In genomic region chr5:172007153-172007794, GRCh38 we compare ENCODE assay signal across 8 cellular contexts. TPM values are rescaled to one million over a fixed set of nuclear protein-coding genes. Genes with fewer than 3 reads are reported as not detected.
DNase-seq lines count a peak whose midpoint lies in the region; ATAC-seq and TF ChIP-seq lines count a peak whose summit lies in the region.

No MANE protein-coding gene starts in this region.

- H3K27me3 Mint-ChIP-seq in CD8-positive, alpha-beta T cell (ENCODE audit: low read depth): no peaks in the 10 kb centered on the region
- no peaks in the 10 kb centered on the region for H3K27me3 Mint-ChIP-seq in activated T-cell treated with anti-CD3 and anti-CD28 coated beads, Interleukin-2, amount 50 U/mL, for 4 hours (ENCODE audit: low read depth)

- peak overlapping the region; percentile 95 for H3K4me3 Mint-ChIP-seq in CD8-positive, alpha-beta T cell
- H3K4me3 Mint-ChIP-seq in activated T-cell treated with anti-CD3 and anti-CD28 coated beads, Interleukin-2, amount 50 U/mL, for 4 hours: peak overlapping the region; percentile 96

- H3K4me1 Mint-ChIP-seq in CD8-positive, alpha-beta T cell (ENCODE audit: low read depth): peaks cover 41% of the 10 kb centered on the region
- H3K4me1 Mint-ChIP-seq in activated T-cell treated with anti-CD3 and anti-CD28 coated beads, Interleukin-2, amount 50 U/mL, for 4 hours (ENCODE audit: low read depth): peaks cover 43% of the 10 kb centered on the region

- H3K27me3 ChIP-seq in CD8-positive, alpha-beta T cell (ENCODE audit: insufficient read depth, low read length): no peaks in the 10 kb centered on the region
- H3K27me3 ChIP-seq in right atrium auricular region: no peaks in the 10 kb centered on the region

- no peaks in the 10 kb centered on the region for H3K36me3 ChIP-seq in CD8-positive, alpha-beta T cell (ENCODE audit: insufficient read depth, low read length)
- H3K36me3 ChIP-seq in right atrium auricular region: no peaks in the 10 kb centered on the region

- H3K4me3 ChIP-seq in CD8-positive, alpha-beta T cell (ENCODE audit: low read depth, low read length): peak overlapping the region; percentile 96
- H3K4me3 ChIP-seq in right atrium auricular region (peak overlapping the region; percentile 80 to 84), retinal pigment epithelial cell (ENCODE audit: low read length) (peak overlapping the region; percentile 95)

- ATAC-seq in CD8-positive, alpha-beta T cell: peak; percentile 16
- ATAC-seq in HG03432 (IDR thresholded peaks at IDR 0.05; ENCODE audit: unreplicated experiment) (peak; percentile 0), GM19463 (IDR thresholded peaks at IDR 0.05; ENCODE audit: unreplicated experiment) (no peak)
- no peak for ATAC-seq in activated T-cell treated with anti-CD3 and anti-CD28 coated beads, Interleukin-2, amount 50 U/mL, for 4 hours

- peak overlapping the region; percentile 98 for H3K27ac Mint-ChIP-seq in CD8-positive, alpha-beta T cell

- CTCF ChIA-PET in CD8-positive, alpha-beta T cell (lab: Charles Lee): interaction anchor here (1.4 to 2.8 kb wide), 10 partner anchors 9 to 182 kb away, joined by 3 to 27 read pairs (median 7); partner anchors contain the start of gene STK10

- H3K9me3 ChIP-seq in CD8-positive, alpha-beta T cell (ENCODE audit: low read length): no peaks in the 10 kb centered on the region
- H3K9me3 ChIP-seq in right atrium auricular region: no peaks in the 10 kb centered on the region

- POLR2A ChIA-PET in CD8-positive, alpha-beta T cell (lab: Charles Lee): interaction anchor here (0.6 to 3.6 kb wide), 31 partner anchors 9 to 1137 kb away, joined by 3 to 24 read pairs (median 5); partner anchors contain the start of genes BNIP1, NPM1 and STK10

- no peaks in the 10 kb centered on the region for H3K9me3 Mint-ChIP-seq in CD8-positive, alpha-beta T cell
- H3K9me3 Mint-ChIP-seq in activated T-cell treated with anti-CD3 and anti-CD28 coated beads, Interleukin-2, amount 50 U/mL, for 4 hours: no peaks in the 10 kb centered on the region

- H3K36me3 Mint-ChIP-seq in CD8-positive, alpha-beta T cell: peaks cover 10% of the 10 kb centered on the region
- H3K36me3 Mint-ChIP-seq in activated T-cell treated with anti-CD3 and anti-CD28 coated beads, Interleukin-2, amount 50 U/mL, for 4 hours (ENCODE audit: insufficient read depth): peaks cover 5% of the 10 kb centered on the region

- H3K27ac ChIP-seq in CD8-positive, alpha-beta T cell (ENCODE audit: low read depth, low read length): peak overlapping the region; percentile 96
- peak overlapping the region; percentile 96 to 97 for H3K27ac ChIP-seq in right atrium auricular region

- DNase-seq in CD8-positive, alpha-beta T cell: peak in 4 of 7 experiments; percentile 3 to 29 (median 15)
- DNase-seq in activated T-cell treated with anti-CD3 and anti-CD28 coated beads, Interleukin-2, amount 50 U/mL, for 4 hours: no peak
- no peak for DNase-seq in right atrium auricular region (ENCODE audit: low spot score)
- DNase-seq in retinal pigment epithelial cell (ENCODE audit: low read depth): no peak
- DNase-seq in 8988T: no peak
- no peak for DNase-seq in NCI-H2107 treated with DMSO at 0.1 percent for 48 hours (lab: John Stamatoyannopoulos, UW; ENCODE audit: unreplicated experiment)

- intact Hi-C loops in CD8-positive, alpha-beta T cell (cut with DNase I, micrococcal nuclease): loop anchor here (2.0 to 10.0 kb wide), 14 partner anchors 35 to 1880 kb away; partner anchors contain the start of genes CPEB4 (in 2 of the 2), BNIP1 (in 1 of the 2), BOD1 (in 1 of the 2) and CREBRF (in 1 of the 2)

- TF ChIP-seq CTCF in CD8-positive, alpha-beta T cell (IDR thresholded peaks at IDR 0.05): no peak
- TF ChIP-seq CTCF in right atrium auricular region (IDR thresholded peaks at IDR 0.05): no peak
- TF ChIP-seq CTCF in retinal pigment epithelial cell (conservative IDR thresholded peaks at IDR 0.05; ENCODE audit: low read depth, low read length): no peak

- peaks cover 29% of the 10 kb centered on the region for H3K4me1 ChIP-seq in CD8-positive, alpha-beta T cell (ENCODE audit: insufficient read depth, low read length)
- H3K4me1 ChIP-seq in right atrium auricular region: peaks cover 0 to 42% of the 10 kb centered on the region in 2 donors

RNA-seq across cellular contexts. Expression of gene FBXW11, which starts 0.8 kb away (rescaled TPM):
- 10 to 100 TPM; 28.8 to 32.6 TPM for total RNA-seq in CD8-positive, alpha-beta T cell
- 10 to 100 TPM; 46.0 to 47.9 (median 47.6) TPM for total RNA-seq in activated T-cell treated with anti-CD3 and anti-CD28 coated beads, Interleukin-2, amount 50 U/mL, for 4 hours
- 10 to 100 TPM; 76.3 to 81.7 TPM for total RNA-seq in right atrium auricular region

Comparison
In these comparisons a context has a peak if more than half of its experiments do, and no peak if none do; other contexts are left out.
1. ATAC-seq: peak in CD8-positive, alpha-beta T cell (single experiment) and HG03432 (single experiment); none in activated T-cell treated with anti-CD3 and anti-CD28 coated beads, Interleukin-2, amount 50 U/mL, for 4 hours (0 of 2) and GM19463 (single experiment).
2. DNase-seq: peak in CD8-positive, alpha-beta T cell (4 of 7); none in activated T-cell treated with anti-CD3 and anti-CD28 coated beads, Interleukin-2, amount 50 U/mL, for 4 hours (single experiment), right atrium auricular region (single experiment), retinal pigment epithelial cell (single experiment), 8988T (single experiment) and NCI-H2107 treated with DMSO at 0.1 percent for 48 hours (single experiment).
3. Peak in every context shown above with its lines, with median percentiles within 50 percentile points of each other: H3K4me3 ChIP-seq.